ENCODE assay signal across 1 cellular context in the genomic region with DNA sequence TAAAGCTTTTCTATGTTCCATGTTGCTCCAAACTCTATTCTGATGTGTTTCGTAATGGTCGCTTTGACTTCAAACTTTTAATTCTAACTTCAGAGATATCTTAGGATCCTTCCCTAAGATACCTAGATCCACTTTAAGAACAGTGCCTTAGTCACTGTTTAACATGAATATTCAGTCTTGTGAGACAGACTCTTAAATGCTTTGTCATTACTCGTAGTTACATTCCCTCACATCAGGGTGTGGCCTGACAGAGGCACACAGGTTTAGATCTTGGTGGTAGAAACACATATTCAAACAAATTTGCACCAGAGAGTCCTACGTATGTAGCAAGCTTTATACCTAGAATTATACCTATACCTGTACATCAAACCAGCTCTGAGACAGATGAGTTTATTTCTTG.
TF ChIP-seq lines count a peak whose summit lies in the region.

No MANE protein-coding gene starts in this region.

TF ChIP-seq in H1, 55 proteins besides CTCF, POLR2A, EP300 and RAD21 (continued from another document):
- TF ChIP-seq KDM1A (IDR thresholded peaks at IDR 0.05; ENCODE audit: borderline replicate concordance, low read length) (no peak), RFX5 (IDR thresholded peaks at IDR 0.05; ENCODE audit: borderline replicate concordance, low read depth, low read length) (no peak), GTF2F1 (IDR thresholded peaks at IDR 0.05; ENCODE audit: borderline replicate concordance, low read depth, low read length) (no peak), TAF1 (IDR thresholded peaks at IDR 0.05; ENCODE audit: low read depth, low read length) (no peak), RXRA (IDR thresholded peaks at IDR 0.05; ENCODE audit: insufficient read depth, low read depth, low read length) (no peak), KDM5A (IDR thresholded peaks at IDR 0.05; ENCODE audit: low read length) (no peak), CREB1 (IDR thresholded peaks at IDR 0.05) (no peak), MAFK (IDR thresholded peaks at IDR 0.05; ENCODE audit: low read depth, low read length) (no peak), HDAC2 (IDR thresholded peaks at IDR 0.05; ENCODE audit: borderline replicate concordance in 1 of 2, low read depth in 2 of 2, low read length in 2 of 2) (no peak), TCF12 (IDR thresholded peaks at IDR 0.05; ENCODE audit: low read depth, low read length) (no peak), CBX5 (IDR thresholded peaks at IDR 0.05; ENCODE audit: low read depth, low read length) (no peak), CEBPB (IDR thresholded peaks at IDR 0.05; ENCODE audit: low read depth, low read length) (no peak), BRCA1 (IDR thresholded peaks at IDR 0.05; ENCODE audit: low read depth, low read length) (no peak), ZNF274 (IDR thresholded peaks at IDR 0.05; ENCODE audit: borderline replicate concordance, extremely low read depth, low read length) (no peak), SP2 (IDR thresholded peaks at IDR 0.05; ENCODE audit: low read length) (no peak)
- TF ChIP-seq, protein P1, sequence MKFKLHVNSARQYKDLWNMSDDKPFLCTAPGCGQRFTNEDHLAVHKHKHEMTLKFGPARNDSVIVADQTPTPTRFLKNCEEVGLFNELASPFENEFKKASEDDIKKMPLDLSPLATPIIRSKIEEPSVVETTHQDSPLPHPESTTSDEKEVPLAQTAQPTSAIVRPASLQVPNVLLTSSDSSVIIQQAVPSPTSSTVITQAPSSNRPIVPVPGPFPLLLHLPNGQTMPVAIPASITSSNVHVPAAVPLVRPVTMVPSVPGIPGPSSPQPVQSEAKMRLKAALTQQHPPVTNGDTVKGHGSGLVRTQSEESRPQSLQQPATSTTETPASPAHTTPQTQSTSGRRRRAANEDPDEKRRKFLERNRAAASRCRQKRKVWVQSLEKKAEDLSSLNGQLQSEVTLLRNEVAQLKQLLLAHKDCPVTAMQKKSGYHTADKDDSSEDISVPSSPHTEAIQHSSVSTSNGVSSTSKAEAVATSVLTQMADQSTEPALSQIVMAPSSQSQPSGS (IDR thresholded peaks at IDR 0.05; ENCODE audit: low read length), result no peak
- TF ChIP-seq, protein P2, sequence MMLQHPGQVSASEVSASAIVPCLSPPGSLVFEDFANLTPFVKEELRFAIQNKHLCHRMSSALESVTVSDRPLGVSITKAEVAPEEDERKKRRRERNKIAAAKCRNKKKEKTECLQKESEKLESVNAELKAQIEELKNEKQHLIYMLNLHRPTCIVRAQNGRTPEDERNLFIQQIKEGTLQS (IDR thresholded peaks at IDR 0.05; ENCODE audit: insufficient read depth, low read depth, low read length), result no peak
- TF ChIP-seq, protein P3, sequence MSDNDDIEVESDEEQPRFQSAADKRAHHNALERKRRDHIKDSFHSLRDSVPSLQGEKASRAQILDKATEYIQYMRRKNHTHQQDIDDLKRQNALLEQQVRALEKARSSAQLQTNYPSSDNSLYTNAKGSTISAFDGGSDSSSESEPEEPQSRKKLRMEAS (IDR thresholded peaks at IDR 0.05), result no peak
